In the genomic region with DNA sequence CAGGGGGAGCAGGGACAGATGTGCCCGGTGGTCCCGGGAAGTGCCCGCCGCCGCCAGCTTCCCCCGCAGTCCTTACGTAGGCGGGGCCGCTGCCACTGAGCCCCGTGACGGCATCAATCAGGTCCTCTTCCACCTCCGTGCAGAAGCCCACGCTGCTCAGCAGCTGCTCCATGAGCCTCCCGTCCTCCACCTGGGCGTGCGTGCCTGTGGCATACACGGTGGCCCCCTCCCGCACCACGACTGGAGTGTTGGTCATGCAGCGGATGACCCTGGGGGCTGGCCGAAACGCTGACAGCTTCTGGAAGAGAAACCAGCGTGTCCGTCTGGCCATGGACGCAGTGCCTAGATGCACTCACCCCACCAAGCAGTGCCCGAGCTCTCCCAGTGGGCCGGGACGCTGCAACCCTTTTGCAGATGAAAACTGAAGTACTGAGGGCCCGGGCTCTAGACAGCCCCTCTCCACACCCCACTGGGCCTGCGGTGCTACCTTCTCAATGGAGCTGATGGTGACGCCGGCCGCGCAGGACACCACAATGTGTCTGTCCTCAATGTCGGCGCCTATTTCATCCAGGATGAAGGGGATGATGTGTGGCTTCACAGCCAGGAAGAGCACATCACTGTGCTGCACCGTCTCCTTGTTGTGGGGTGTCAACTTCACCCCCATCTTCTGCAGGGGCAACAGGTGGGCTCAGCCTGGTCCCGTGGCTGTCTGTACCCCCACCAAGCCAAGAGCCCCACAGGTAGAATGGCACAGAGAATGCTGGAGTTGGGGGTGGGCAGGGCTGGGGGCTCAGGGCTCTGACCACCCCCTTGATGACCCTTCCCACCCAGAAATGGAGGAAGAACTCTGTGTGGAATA, we compare ENCODE assay signal across 1 cellular context.
A peak's percentile ranks its signal among the peaks of the same experiment; 100 is the strongest.
TF ChIP-seq lines count a peak whose summit lies in the region.

No MANE protein-coding gene starts in this region.

TF ChIP-seq in HepG2, 621 proteins besides CTCF, POLR2A, EP300 and RAD21 (continued from another document and continues in another):
- TF ChIP-seq ZBTB49 (CRISPR knock-in tag; IDR thresholded peaks at IDR 0.05; ENCODE audit: borderline replicate concordance) (no peak), HOXA9 (CRISPR knock-in tag; IDR thresholded peaks at IDR 0.05; ENCODE audit: borderline replicate concordance) (no peak), REXO4 (CRISPR knock-in tag; IDR thresholded peaks at IDR 0.05; ENCODE audit: borderline replicate concordance) (no peak), KDM5B (CRISPR knock-in tag; IDR thresholded peaks at IDR 0.05; ENCODE audit: borderline replicate concordance) (no peak), ZNF3 (CRISPR knock-in tag; IDR thresholded peaks at IDR 0.05) (no peak), AKNA (CRISPR knock-in tag; IDR thresholded peaks at IDR 0.05; ENCODE audit: borderline replicate concordance) (no peak), HOXA7 (CRISPR knock-in tag; IDR thresholded peaks at IDR 0.05) (no peak), IRX3 (CRISPR knock-in tag; IDR thresholded peaks at IDR 0.05; ENCODE audit: borderline replicate concordance, low read depth) (no peak), SMYD3 (CRISPR knock-in tag; IDR thresholded peaks at IDR 0.05) (no peak), SNRNP70 (IDR thresholded peaks at IDR 0.05; ENCODE audit: low read depth, low read length) (no peak), ZEB1 (IDR thresholded peaks at IDR 0.05; ENCODE audit: insufficient replicate concordance, low read depth) (no peak), ZFP36L2 (CRISPR knock-in tag; IDR thresholded peaks at IDR 0.05) (no peak), WIZ (CRISPR knock-in tag; IDR thresholded peaks at IDR 0.05) (0 out of 2 replicates have a peak, but pooled peaks have one; percentile 49), HOXD1 (CRISPR knock-in tag; IDR thresholded peaks at IDR 0.05) (no peak), ZNF709 (CRISPR knock-in tag; IDR thresholded peaks at IDR 0.05) (no peak), ZNF724P (CRISPR knock-in tag; IDR thresholded peaks at IDR 0.05; ENCODE audit: borderline replicate concordance) (no peak), KMT2A (CRISPR knock-in tag; IDR thresholded peaks at IDR 0.05) (no peak), NBN (conservative IDR thresholded peaks at IDR 0.05) (no peak), ZNF678 (CRISPR knock-in tag; IDR thresholded peaks at IDR 0.05) (no peak), RBFOX2 (IDR thresholded peaks at IDR 0.05; ENCODE audit: low read depth, low read length) (peak; percentile 77), CEBPB (IDR thresholded peaks at IDR 0.05; ENCODE audit: borderline replicate concordance, low read depth, low read length) (no peak), SMAD9 (CRISPR knock-in tag; IDR thresholded peaks at IDR 0.05) (no peak), SP4 (CRISPR knock-in tag; IDR thresholded peaks at IDR 0.05) (no peak), NFYB (CRISPR knock-in tag; IDR thresholded peaks at IDR 0.05) (no peak), ELF3 (CRISPR knock-in tag; IDR thresholded peaks at IDR 0.05) (no peak), ZNF879 (CRISPR knock-in tag; IDR thresholded peaks at IDR 0.05) (no peak), ZNF775 (CRISPR knock-in tag; IDR thresholded peaks at IDR 0.05; ENCODE audit: borderline replicate concordance) (no peak), AGO2 (optimal IDR thresholded peaks at IDR 0.05; ENCODE audit: low read depth, low read length) (peak; percentile 81), MZF1 (CRISPR knock-in tag; IDR thresholded peaks at IDR 0.05; ENCODE audit: borderline replicate concordance) (no peak), ZNF34 (CRISPR knock-in tag; IDR thresholded peaks at IDR 0.05; ENCODE audit: borderline replicate concordance) (no peak), SSRP1 (CRISPR knock-in tag; IDR thresholded peaks at IDR 0.05) (0 out of 2 replicates have a peak, but pooled peaks have one; percentile 34), CEBPZ (IDR thresholded peaks at IDR 0.05; ENCODE audit: low read length) (no peak), DNMT1 (CRISPR knock-in tag; IDR thresholded peaks at IDR 0.05) (peak; percentile 72; the same call in 1 of the 2 replicates), GATAD1 (CRISPR knock-in tag; IDR thresholded peaks at IDR 0.05) (no peak), HBP1 (CRISPR knock-in tag; IDR thresholded peaks at IDR 0.05; ENCODE audit: low read depth) (no peak)
- TF ChIP-seq, protein P1, sequence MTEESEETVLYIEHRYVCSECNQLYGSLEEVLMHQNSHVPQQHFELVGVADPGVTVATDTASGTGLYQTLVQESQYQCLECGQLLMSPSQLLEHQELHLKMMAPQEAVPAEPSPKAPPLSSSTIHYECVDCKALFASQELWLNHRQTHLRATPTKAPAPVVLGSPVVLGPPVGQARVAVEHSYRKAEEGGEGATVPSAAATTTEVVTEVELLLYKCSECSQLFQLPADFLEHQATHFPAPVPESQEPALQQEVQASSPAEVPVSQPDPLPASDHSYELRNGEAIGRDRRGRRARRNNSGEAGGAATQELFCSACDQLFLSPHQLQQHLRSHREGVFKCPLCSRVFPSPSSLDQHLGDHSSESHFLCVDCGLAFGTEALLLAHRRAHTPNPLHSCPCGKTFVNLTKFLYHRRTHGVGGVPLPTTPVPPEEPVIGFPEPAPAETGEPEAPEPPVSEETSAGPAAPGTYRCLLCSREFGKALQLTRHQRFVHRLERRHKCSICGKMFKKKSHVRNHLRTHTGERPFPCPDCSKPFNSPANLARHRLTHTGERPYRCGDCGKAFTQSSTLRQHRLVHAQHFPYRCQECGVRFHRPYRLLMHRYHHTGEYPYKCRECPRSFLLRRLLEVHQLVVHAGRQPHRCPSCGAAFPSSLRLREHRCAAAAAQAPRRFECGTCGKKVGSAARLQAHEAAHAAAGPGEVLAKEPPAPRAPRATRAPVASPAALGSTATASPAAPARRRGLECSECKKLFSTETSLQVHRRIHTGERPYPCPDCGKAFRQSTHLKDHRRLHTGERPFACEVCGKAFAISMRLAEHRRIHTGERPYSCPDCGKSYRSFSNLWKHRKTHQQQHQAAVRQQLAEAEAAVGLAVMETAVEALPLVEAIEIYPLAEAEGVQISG (CRISPR knock-in tag; IDR thresholded peaks at IDR 0.05): no peak
- TF ChIP-seq, protein P2, sequence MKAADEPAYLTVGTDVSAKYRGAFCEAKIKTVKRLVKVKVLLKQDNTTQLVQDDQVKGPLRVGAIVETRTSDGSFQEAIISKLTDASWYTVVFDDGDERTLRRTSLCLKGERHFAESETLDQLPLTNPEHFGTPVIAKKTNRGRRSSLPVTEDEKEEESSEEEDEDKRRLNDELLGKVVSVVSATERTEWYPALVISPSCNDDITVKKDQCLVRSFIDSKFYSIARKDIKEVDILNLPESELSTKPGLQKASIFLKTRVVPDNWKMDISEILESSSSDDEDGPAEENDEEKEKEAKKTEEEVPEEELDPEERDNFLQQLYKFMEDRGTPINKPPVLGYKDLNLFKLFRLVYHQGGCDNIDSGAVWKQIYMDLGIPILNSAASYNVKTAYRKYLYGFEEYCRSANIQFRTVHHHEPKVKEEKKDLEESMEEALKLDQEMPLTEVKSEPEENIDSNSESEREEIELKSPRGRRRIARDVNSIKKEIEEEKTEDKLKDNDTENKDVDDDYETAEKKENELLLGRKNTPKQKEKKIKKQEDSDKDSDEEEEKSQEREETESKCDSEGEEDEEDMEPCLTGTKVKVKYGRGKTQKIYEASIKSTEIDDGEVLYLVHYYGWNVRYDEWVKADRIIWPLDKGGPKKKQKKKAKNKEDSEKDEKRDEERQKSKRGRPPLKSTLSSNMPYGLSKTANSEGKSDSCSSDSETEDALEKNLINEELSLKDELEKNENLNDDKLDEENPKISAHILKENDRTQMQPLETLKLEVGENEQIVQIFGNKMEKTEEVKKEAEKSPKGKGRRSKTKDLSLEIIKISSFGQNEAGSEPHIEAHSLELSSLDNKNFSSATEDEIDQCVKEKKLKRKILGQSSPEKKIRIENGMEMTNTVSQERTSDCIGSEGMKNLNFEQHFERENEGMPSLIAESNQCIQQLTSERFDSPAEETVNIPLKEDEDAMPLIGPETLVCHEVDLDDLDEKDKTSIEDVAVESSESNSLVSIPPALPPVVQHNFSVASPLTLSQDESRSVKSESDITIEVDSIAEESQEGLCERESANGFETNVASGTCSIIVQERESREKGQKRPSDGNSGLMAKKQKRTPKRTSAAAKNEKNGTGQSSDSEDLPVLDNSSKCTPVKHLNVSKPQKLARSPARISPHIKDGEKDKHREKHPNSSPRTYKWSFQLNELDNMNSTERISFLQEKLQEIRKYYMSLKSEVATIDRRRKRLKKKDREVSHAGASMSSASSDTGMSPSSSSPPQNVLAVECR (CRISPR knock-in tag; IDR thresholded peaks at IDR 0.05; ENCODE audit: borderline replicate concordance): 0 out of 2 replicates have a peak, but pooled peaks have one; percentile 13
